11 cellular contexts compared by ENCODE assay signal in the genomic region with DNA sequence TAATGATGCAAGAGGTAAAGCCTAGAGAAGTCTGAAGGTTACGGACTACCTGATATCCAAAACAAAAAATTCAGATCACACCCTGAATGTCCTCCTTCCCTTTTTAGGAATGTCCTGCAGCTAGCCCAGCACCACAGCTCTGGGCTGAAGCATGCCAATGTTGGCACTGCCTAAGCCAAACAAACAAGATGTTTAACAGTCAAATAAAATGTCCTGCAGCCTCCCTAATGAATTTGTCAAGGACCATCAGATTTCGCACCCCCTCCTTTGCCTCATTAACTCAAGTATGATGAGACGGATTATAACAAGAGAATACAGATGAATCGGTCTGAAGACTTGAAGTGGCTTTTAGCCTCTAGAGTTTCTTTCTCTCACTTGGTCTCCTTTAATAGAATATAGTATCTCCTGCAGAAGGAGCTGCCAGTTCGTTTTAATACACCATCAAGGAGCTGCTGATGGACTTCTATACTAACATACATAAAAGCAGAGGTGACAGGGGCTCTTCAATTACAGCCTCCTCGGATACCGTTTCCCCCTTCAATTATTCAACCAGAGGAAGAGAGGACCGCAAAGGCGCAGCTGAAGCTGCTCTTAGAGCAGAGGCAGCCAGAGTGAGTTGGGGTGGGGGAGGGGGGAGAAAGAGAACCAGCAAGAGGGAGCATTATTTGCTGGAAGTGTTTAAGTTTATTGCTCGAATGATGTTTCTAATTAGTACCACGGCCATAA. TPM values are rescaled to one million over a fixed set of nuclear protein-coding genes. Genes with fewer than 3 reads are reported as not detected.
DNase-seq lines count a peak whose midpoint lies in the region; ATAC-seq and TF ChIP-seq lines count a peak whose summit lies in the region.
"Had no signal": no experiment of that assay in that cellular context is flagged by ENCODE, and none has a peak within 500 bp of the region (broad histone marks: within the 10 kb centered on the region; RNA-seq: fewer than 3 reads in every experiment).

No MANE protein-coding gene starts in this region.

- no peak overlapping the region for H2BK12ac ChIP-seq in mesenchymal stem cell (ENCODE audit: low read length in 2 of 2)

- H3K4me3 Mint-ChIP-seq in chondrocyte (ENCODE audit: unreplicated experiment) = peak overlapping the region; percentile 84
- H3K4me3 Mint-ChIP-seq: activated naive CD8-positive, alpha-beta T cell treated with anti-CD3 and anti-CD28 coated beads, Interleukin-2, amount 10 ng/mL, durations not matched to agents 7 days and 5 days; CD4-positive, alpha-beta T cell had no signal

- WGBS in mesenchymal stem cell = 29% methylated on average over 4 of the region's 11 CpGs

- TF ChIP-seq CTCF in right atrium auricular region (IDR thresholded peaks at IDR 0.05) (no peak), chondrocyte (IDR thresholded peaks at IDR 0.05) (no peak), upper lobe of right lung (IDR thresholded peaks at IDR 0.05) (no peak), GM10248 (IDR thresholded peaks at IDR 0.05; ENCODE audit: control extremely low read depth, extremely low read depth, low read depth, missing control alignments) (no peak)

- no peak overlapping the region for H2BK5ac ChIP-seq in mesenchymal stem cell (ENCODE audit: low read depth, low read length, poor library complexity, severe bottlenecking)

- H3K14ac ChIP-seq in mesenchymal stem cell (ENCODE audit: low read length in 2 of 2) = no peak overlapping the region

- DNase-seq in left cardiac atrium = peak; percentile 19
- no peak for DNase-seq in right atrium auricular region (ENCODE audit: low spot score)
- no peak for DNase-seq in chondrocyte (ENCODE audit: low spot score)
- peak; percentile 73 for DNase-seq in mesenchymal stem cell
- DNase-seq in upper lobe of right lung = no peak
- DNase-seq in GM10248 (ENCODE audit: extremely low spot score) = no peak
- DNase-seq in activated CD4-positive, alpha-beta T cell treated with anti-CD3 and anti-CD28 coated beads for 4 hours = no peak
- DNase-seq: activated naive CD8-positive, alpha-beta T cell treated with anti-CD3 and anti-CD28 coated beads, Interleukin-2, amount 10 ng/mL, durations not matched to agents 7 days and 5 days; CD4-positive, alpha-beta T cell; NCI-H2171 had no signal

- H3K36me3 ChIP-seq in right atrium auricular region (no peaks in the 10 kb centered on the region), mesenchymal stem cell (ENCODE audit: control insufficient read depth in 1 of 2, insufficient read depth in 2 of 2, low read depth in 1 of 2, low read length in 2 of 2) (peaks cover 0 to 4% of the 10 kb centered on the region in 2 experiments), upper lobe of right lung (no peaks in the 10 kb centered on the region)

- no peak for ATAC-seq in left cardiac atrium
- ATAC-seq in upper lobe of right lung = no peak
- no peak for ATAC-seq in HG02763 (IDR thresholded peaks at IDR 0.05; ENCODE audit: unreplicated experiment)

- peak overlapping the region; percentile 90 for H3K27ac Mint-ChIP-seq in chondrocyte (ENCODE audit: unreplicated experiment)
- H3K27ac Mint-ChIP-seq: activated naive CD8-positive, alpha-beta T cell treated with anti-CD3 and anti-CD28 coated beads, Interleukin-2, amount 10 ng/mL, durations not matched to agents 7 days and 5 days; CD4-positive, alpha-beta T cell had no signal

- no peak overlapping the region for H2AK5ac ChIP-seq in mesenchymal stem cell (ENCODE audit: low read length, severe bottlenecking)

- H4K91ac ChIP-seq in mesenchymal stem cell (ENCODE audit: low read length) = no peak overlapping the region

- no peak overlapping the region for H3K4ac ChIP-seq in mesenchymal stem cell (ENCODE audit: low read depth in 1 of 2, low read length in 2 of 2)

- intact Hi-C loops in left cardiac atrium (cut with DNase I) = no loop called here
- intact Hi-C loops in upper lobe of right lung (cut with DNase I) = no loop called here

- CTCF ChIA-PET in GM10248 (lab: Yijun Ruan, JAX) = interaction anchor here (1.1 kb wide), 1 partner anchor 38 kb away, joined by 3 read pairs; no protein-coding TSS in a partner anchor

- H3K4me2 ChIP-seq in mesenchymal stem cell (ENCODE audit: low read length, poor library complexity, severe bottlenecking) = peak overlapping the region; percentile 87

- no peak overlapping the region for H3K18ac ChIP-seq in mesenchymal stem cell (ENCODE audit: low read depth in 1 of 2, low read length in 2 of 2)

- H3K27me3 ChIP-seq in right atrium auricular region (no peaks in the 10 kb centered on the region), mesenchymal stem cell (ENCODE audit: control insufficient read depth in 1 of 2, insufficient read depth in 1 of 2, low read length in 2 of 2) (no peaks in the 10 kb centered on the region), upper lobe of right lung (no peaks in the 10 kb centered on the region)

- H2BK120ac ChIP-seq in mesenchymal stem cell (ENCODE audit: low read depth, low read length) = no peak overlapping the region

- peaks cover 0 to 15% of the 10 kb centered on the region in 2 donors for H3K4me1 ChIP-seq in right atrium auricular region
- peaks cover 14% of the 10 kb centered on the region for H3K4me1 ChIP-seq in mesenchymal stem cell (ENCODE audit: control insufficient read depth, insufficient read depth, low read depth, low read length)
- H3K4me1 ChIP-seq in upper lobe of right lung = no peaks in the 10 kb centered on the region

- no peaks in the 10 kb centered on the region for H3K27me3 Mint-ChIP-seq in chondrocyte (ENCODE audit: low read depth)
- H3K27me3 Mint-ChIP-seq: activated naive CD8-positive, alpha-beta T cell treated with anti-CD3 and anti-CD28 coated beads, Interleukin-2, amount 10 ng/mL, durations not matched to agents 7 days and 5 days; CD4-positive, alpha-beta T cell had no signal

- peaks cover 47% of the 10 kb centered on the region for H3K4me1 Mint-ChIP-seq in chondrocyte (ENCODE audit: low read depth)
- H3K4me1 Mint-ChIP-seq: activated naive CD8-positive, alpha-beta T cell treated with anti-CD3 and anti-CD28 coated beads, Interleukin-2, amount 10 ng/mL, durations not matched to agents 7 days and 5 days had no signal

- peaks cover 2% of the 10 kb centered on the region for H3K79me1 ChIP-seq in mesenchymal stem cell (replicated peaks; ENCODE audit: low read length, poor library complexity, severe bottlenecking)

- H2BK15ac ChIP-seq in mesenchymal stem cell (ENCODE audit: low read depth, poor library complexity, severe bottlenecking) = no peak overlapping the region

- peak overlapping the region; percentile 30 for H4K8ac ChIP-seq in mesenchymal stem cell (ENCODE audit: low read length)

- POLR2A ChIA-PET in GM10248 (lab: Yijun Ruan, JAX) = no interaction called here

- H3K9me3 Mint-ChIP-seq in chondrocyte (ENCODE audit: low read depth) = no peaks in the 10 kb centered on the region
- H3K9me3 Mint-ChIP-seq: activated naive CD8-positive, alpha-beta T cell treated with anti-CD3 and anti-CD28 coated beads, Interleukin-2, amount 10 ng/mL, durations not matched to agents 7 days and 5 days; CD4-positive, alpha-beta T cell had no signal

- H2AFZ ChIP-seq in mesenchymal stem cell (ENCODE audit: low read depth, low read length) = no peak overlapping the region

- H3K23ac ChIP-seq in mesenchymal stem cell (ENCODE audit: low read length in 2 of 2) = no peak overlapping the region

- H3K27ac ChIP-seq in right atrium auricular region (no peak overlapping the region), mesenchymal stem cell (ENCODE audit: low read length, poor library complexity, severe bottlenecking) (peak overlapping the region; percentile 61), upper lobe of right lung (no peak overlapping the region)

- H3K9me3 ChIP-seq in right atrium auricular region (no peaks in the 10 kb centered on the region), mesenchymal stem cell (ENCODE audit: control insufficient read depth, low read length) (peaks cover 19% of the 10 kb centered on the region), upper lobe of right lung (no peaks in the 10 kb centered on the region)

- H3K4me3 ChIP-seq in right atrium auricular region = peak overlapping the region in 1 of 2 donors; percentile 53
- peak overlapping the region in 1 of 2 experiments; percentile 69 for H3K4me3 ChIP-seq in mesenchymal stem cell (ENCODE audit: insufficient read depth in 1 of 2, low read depth in 1 of 2, low read length in 2 of 2)
- H3K4me3 ChIP-seq in upper lobe of right lung = peak overlapping the region; percentile 30

- no peaks in the 10 kb centered on the region for H3K36me3 Mint-ChIP-seq in chondrocyte (ENCODE audit: low read depth)

- H3K9ac ChIP-seq in mesenchymal stem cell (ENCODE audit: low read length) = no peak overlapping the region

RNA-seq across cellular contexts. Expression of a gene that starts 3.0 kb away (rescaled TPM):
- 1 to 10 TPM; 1.0 to 9.6 TPM for total RNA-seq in left cardiac atrium
- total RNA-seq in right atrium auricular region = 1 to 10 TPM; 1.6 to 7.3 TPM
- total RNA-seq in chondrocyte = 4.2 to 48.3 TPM (median 4.6 TPM) in 3 replicates
- 12.8 TPM for polyA plus RNA-seq in mesenchymal stem cell (2013, experiment 1 of 2)
- 12.9 TPM for polyA plus RNA-seq in mesenchymal stem cell (2013, experiment 2 of 2)
- not detected for total RNA-seq in upper lobe of right lung
- total RNA-seq: activated naive CD8-positive, alpha-beta T cell treated with anti-CD3 and anti-CD28 coated beads, Interleukin-2, amount 10 ng/mL, durations not matched to agents 7 days and 5 days; CD4-positive, alpha-beta T cell had no signal

Comparison
In these comparisons a context has a peak if more than half of its experiments do, and no peak if none do; other contexts are left out.
1. DNase-seq: peak in left cardiac atrium (single experiment) and mesenchymal stem cell (single experiment); none in right atrium auricular region (single experiment), chondrocyte (single experiment), upper lobe of right lung (single experiment), GM10248 (single experiment) and activated CD4-positive, alpha-beta T cell treated with anti-CD3 and anti-CD28 coated beads for 4 hours (0 of 2).